In genomic region chr10:7193369-7193768, GRCh38 we compare ENCODE assay signal across 12 cellular contexts.
DNase-seq lines count a peak whose midpoint lies in the region; ATAC-seq and TF ChIP-seq lines count a peak whose summit lies in the region.
"Had no signal": no experiment of that assay in that cellular context is flagged by ENCODE, and none has a peak within 500 bp of the region (broad histone marks: within the 10 kb centered on the region; RNA-seq: fewer than 3 reads in every experiment).

No MANE protein-coding gene starts in this region.

- H3K27ac ChIP-seq in right atrium auricular region, result no peak overlapping the region
- H3K27ac ChIP-seq: gastrocnemius medialis, sigmoid colon, VCaP had no signal

- H3K36me3 ChIP-seq in right atrium auricular region, result peaks cover 13% of the 10 kb centered on the region

- H3K27me3 Mint-ChIP-seq in natural killer cell treated with Interleukin-12 subunit alpha and Interleukin-12 subunit beta and Interleukin-15 and Interleukin-18, amount 100 ng/mL, for 72 hours, result no peaks in the 10 kb centered on the region

- no peaks in the 10 kb centered on the region for H3K4me1 ChIP-seq in right atrium auricular region
- H3K4me1 ChIP-seq: gastrocnemius medialis, sigmoid colon had no signal

- H3K27me3 ChIP-seq in right atrium auricular region, result no peaks in the 10 kb centered on the region
- H3K27me3 ChIP-seq: gastrocnemius medialis, sigmoid colon had no signal

- intact Hi-C loops in Right ventricle myocardium superior (cut with DNase I), result no loop called here

- peaks cover 0 to 8% of the 10 kb centered on the region in 2 donors for H3K9me3 ChIP-seq in right atrium auricular region
- H3K9me3 ChIP-seq: gastrocnemius medialis had no signal

- H3K27ac Mint-ChIP-seq in natural killer cell treated with Interleukin-12 subunit alpha and Interleukin-12 subunit beta and Interleukin-15 and Interleukin-18, amount 100 ng/mL, for 72 hours, result peak overlapping the region; percentile 14 to 80

- H3K9me3 Mint-ChIP-seq in natural killer cell treated with Interleukin-12 subunit alpha and Interleukin-12 subunit beta and Interleukin-15 and Interleukin-18, amount 100 ng/mL, for 72 hours, result no peaks in the 10 kb centered on the region

- peak; percentile 57 for ATAC-seq in Right ventricle myocardium superior (ENCODE audit: poor library complexity)
- ATAC-seq in natural killer cell treated with Interleukin-12 subunit alpha and Interleukin-12 subunit beta and Interleukin-15 and Interleukin-18, amount 100 ng/mL, for 72 hours, result peak in 1 of 2 donors; percentile 64
- no peak for ATAC-seq in GM18519 (IDR thresholded peaks at IDR 0.05; ENCODE audit: low FRiP score, unreplicated experiment)
- ATAC-seq in HG02763 (IDR thresholded peaks at IDR 0.05; ENCODE audit: unreplicated experiment), result no peak
- ATAC-seq: gastrocnemius medialis had no signal

- no peak for TF ChIP-seq CTCF in right atrium auricular region (IDR thresholded peaks at IDR 0.05)

- peak overlapping the region; percentile 79 for H3K4me3 Mint-ChIP-seq in natural killer cell treated with Interleukin-12 subunit alpha and Interleukin-12 subunit beta and Interleukin-15 and Interleukin-18, amount 100 ng/mL, for 72 hours

- H3K36me3 Mint-ChIP-seq in natural killer cell treated with Interleukin-12 subunit alpha and Interleukin-12 subunit beta and Interleukin-15 and Interleukin-18, amount 100 ng/mL, for 72 hours, result peaks cover 39% of the 10 kb centered on the region

- H3K4me3 ChIP-seq in right atrium auricular region, result no peak overlapping the region
- H3K4me3 ChIP-seq: gastrocnemius medialis, sigmoid colon had no signal

- H3K4me1 Mint-ChIP-seq in natural killer cell treated with Interleukin-12 subunit alpha and Interleukin-12 subunit beta and Interleukin-15 and Interleukin-18, amount 100 ng/mL, for 72 hours (ENCODE audit: low read depth in 2 of 2), result peaks cover 40 to 41% of the 10 kb centered on the region in 2 donors

- DNase-seq in Right ventricle myocardium superior (no peak), right atrium auricular region (ENCODE audit: low spot score) (no peak), activated T-cell treated with anti-CD3 and anti-CD28 coated beads for 4 hours (peak; percentile 7), HUDEP-2 (lab: John Stamatoyannopoulos, UW; ENCODE audit: unreplicated experiment in 76 of 76) (no peak), NCI-H82 (lab: John Stamatoyannopoulos, UW) (no peak)
- no peak for DNase-seq in natural killer cell treated with Interleukin-12 subunit alpha and Interleukin-12 subunit beta and Interleukin-15 and Interleukin-18, amount 100 ng/mL, for 72 hours (ENCODE audit: low spot score)
- DNase-seq: gastrocnemius medialis, RPMI8226, sigmoid colon had no signal
